11 cellular contexts compared by ENCODE assay signal in the genomic region with DNA sequence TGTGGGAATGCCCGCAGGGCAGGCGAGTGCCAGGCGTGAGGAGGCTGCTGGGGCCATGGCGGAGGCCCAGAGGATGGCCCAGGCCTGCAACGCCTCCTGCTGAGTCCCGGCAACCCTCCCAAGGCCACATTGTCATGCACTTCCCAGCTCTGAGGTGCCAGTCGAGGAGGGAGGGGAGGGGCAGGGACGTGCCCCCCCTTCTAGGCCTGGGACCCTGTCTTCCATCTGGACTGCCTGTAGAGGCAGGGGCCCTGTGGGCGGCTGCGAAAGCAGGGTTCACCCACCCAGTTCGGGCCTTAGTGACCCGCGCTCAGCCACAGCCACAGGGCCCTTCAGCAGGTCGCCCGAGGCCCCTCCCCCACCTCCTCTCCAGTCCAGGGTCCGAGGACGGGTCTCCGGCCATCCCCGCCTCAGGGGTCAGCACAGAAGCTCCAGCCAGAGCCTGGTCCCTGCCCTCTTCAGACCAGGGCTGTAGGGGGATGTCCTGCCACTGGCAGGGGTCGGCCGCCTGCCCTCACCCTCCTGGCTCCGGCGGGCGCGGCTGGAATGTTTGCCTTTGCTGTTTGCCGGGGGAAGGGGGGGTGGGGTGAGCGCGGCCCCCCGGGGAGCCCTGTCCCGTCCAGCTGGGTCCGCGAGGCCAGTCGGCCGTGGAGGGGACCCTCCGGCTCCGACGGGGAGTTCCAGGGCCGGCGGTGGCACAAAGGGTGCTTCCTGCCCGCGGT. TPM values are rescaled to one million over a fixed set of nuclear protein-coding genes. Genes with fewer than 3 reads are reported as not detected.
DNase-seq lines count a peak whose midpoint lies in the region; ATAC-seq, FAIRE-seq and TF ChIP-seq lines count a peak whose summit lies in the region.
"Had no signal": no experiment of that assay in that cellular context is flagged by ENCODE, and none has a peak within 500 bp of the region (broad histone marks: within the 10 kb centered on the region; RNA-seq: fewer than 3 reads in every experiment).

No MANE protein-coding gene starts in this region.

- H3K27me3 ChIP-seq in HUES64 (ENCODE audit: insufficient read depth, low read length), result peaks cover 12% of the 10 kb centered on the region
- H3K27me3 ChIP-seq in astrocyte (ENCODE audit: insufficient read depth, low read length), result no peaks in the 10 kb centered on the region
- no peaks in the 10 kb centered on the region for H3K27me3 ChIP-seq in thoracic aorta (replicated peaks; ENCODE audit: insufficient read depth)

- H3K79me2 ChIP-seq in astrocyte (ENCODE audit: insufficient read depth, low read length), result no peaks in the 10 kb centered on the region

- peak overlapping the region; percentile 37 for H3K4me3 ChIP-seq in HUES64 (ENCODE audit: low read length)
- no peak overlapping the region for H3K4me3 ChIP-seq in astrocyte (ENCODE audit: insufficient read depth, low read depth, low read length)
- peak overlapping the region; percentile 51 for H3K4me3 ChIP-seq in thoracic aorta

- H3K9ac ChIP-seq in HUES64 (ENCODE audit: low read depth, low read length) (peak overlapping the region; percentile 41; the same call in 1 of the 2 replicates), astrocyte (ENCODE audit: low read length) (no peak overlapping the region)

- 7% methylated on average over 41 of the region's 41 CpGs for WGBS in HUES64

- peak overlapping the region; percentile 89; the same call in 1 of the 2 replicates for H3K27ac ChIP-seq in HUES64 (ENCODE audit: low read depth, low read length)
- no peak overlapping the region for H3K27ac ChIP-seq in astrocyte (ENCODE audit: low read depth, low read length)
- H3K27ac ChIP-seq in thoracic aorta, result no peak overlapping the region

- H3K4me1 Mint-ChIP-seq in astrocyte (ENCODE audit: low read depth, unreplicated experiment), result no peaks in the 10 kb centered on the region

- TF ChIP-seq CTCF in astrocyte (IDR thresholded peaks at IDR 0.05; ENCODE audit: insufficient read depth, low read depth, low read length) (no peak), thoracic aorta (IDR thresholded peaks at IDR 0.05) (no peak)

- H3K27me3 Mint-ChIP-seq in astrocyte (ENCODE audit: low read depth, unreplicated experiment), result peaks cover 6% of the 10 kb centered on the region

- H3K9me3 Mint-ChIP-seq in astrocyte (ENCODE audit: unreplicated experiment), result no peaks in the 10 kb centered on the region
- H3K9me3 Mint-ChIP-seq: activated naive CD4-positive, alpha-beta T cell treated with anti-CD3 and anti-CD28 coated beads for 36 hours had no signal

- no peak overlapping the region for H2AFZ ChIP-seq in astrocyte (ENCODE audit: low read depth, low read length)

- H3K27ac Mint-ChIP-seq in astrocyte (ENCODE audit: unreplicated experiment), result no peak overlapping the region
- H3K27ac Mint-ChIP-seq: activated naive CD4-positive, alpha-beta T cell treated with anti-CD3 and anti-CD28 coated beads for 36 hours had no signal

- no peaks in the 10 kb centered on the region for H3K36me3 Mint-ChIP-seq in astrocyte (ENCODE audit: low read depth, unreplicated experiment)

- H3K9me3 ChIP-seq in HUES64 (ENCODE audit: insufficient read depth, low read depth, low read length) (no peaks in the 10 kb centered on the region), astrocyte (ENCODE audit: insufficient read depth, low read depth, low read length) (no peaks in the 10 kb centered on the region), thoracic aorta (no peaks in the 10 kb centered on the region)

- H3K4me2 ChIP-seq in astrocyte (ENCODE audit: low read length), result peak overlapping the region; percentile 30

- no peaks in the 10 kb centered on the region for H4K20me1 ChIP-seq in astrocyte (ENCODE audit: insufficient read depth, low read length)

- ATAC-seq in thoracic aorta (ENCODE audit: insufficient number of reproducible peaks, low FRiP score, low read depth) (no peak), GM18873 (IDR thresholded peaks at IDR 0.05; ENCODE audit: low FRiP score, unreplicated experiment) (no peak)

- no peak for FAIRE-seq in astrocyte (lab: Jason Lieb, UNC)

- peaks cover 21% of the 10 kb centered on the region for H3K4me1 ChIP-seq in HUES64 (ENCODE audit: insufficient read depth, low read length)
- no peaks in the 10 kb centered on the region for H3K4me1 ChIP-seq in astrocyte (ENCODE audit: insufficient read depth, low read length)
- peaks cover 3 to 11% of the 10 kb centered on the region in 2 donors for H3K4me1 ChIP-seq in thoracic aorta (ENCODE audit: control insufficient read depth in 1 of 2, low read depth in 2 of 2)

- H3K36me3 ChIP-seq in HUES64 (ENCODE audit: insufficient read depth, low read length) (no peaks in the 10 kb centered on the region), astrocyte (ENCODE audit: insufficient read depth, low read length) (no peaks in the 10 kb centered on the region), thoracic aorta (no peaks in the 10 kb centered on the region)

- no peak overlapping the region for H3K4me3 Mint-ChIP-seq in astrocyte (ENCODE audit: unreplicated experiment)
- H3K4me3 Mint-ChIP-seq: activated naive CD4-positive, alpha-beta T cell treated with anti-CD3 and anti-CD28 coated beads for 36 hours had no signal

- no peak for DNase-seq in astrocyte (ENCODE audit: low read depth)
- DNase-seq in iPS-NIHi11 (ENCODE audit: low spot score), result peak; percentile 61
- DNase-seq in thoracic aorta (ENCODE audit: low spot score), result no peak
- no peak for DNase-seq in A172 (ENCODE audit: low spot score)
- no peak for DNase-seq in EL
- DNase-seq: activated naive CD4-positive, alpha-beta T cell treated with anti-CD3 and anti-CD28 coated beads for 36 hours; effector CD4-positive, alpha-beta T cell; NCI-H2081 treated with DMSO at 0.1 percent for 48 hours; SHP77 had no signal

RNA-seq across cellular contexts. Expression of gene FGFR3, which starts 26.6 kb away (rescaled TPM):
- polyA plus RNA-seq in HUES64 (2013, experiment 1 of 2), result 20.2 TPM
- 20.2 TPM for polyA plus RNA-seq in HUES64 (2013, experiment 2 of 2)
- 3.6 and 3.9 TPM in 2 replicates for total RNA-seq in astrocyte
- 1 to 10 TPM in 1 of 2 donors, under 1 TPM in 1; 0.68 to 1.4 TPM for total RNA-seq in thoracic aorta
- total RNA-seq in A172 (2014; rRNA removed; shearing (Covaris generic)), result 12.4 and 19.8 TPM in 2 replicates

RNA-seq across cellular contexts. Expression of gene TACC3, which starts 45.2 kb away (rescaled TPM):
- 127 TPM for polyA plus RNA-seq in HUES64 (2013, experiment 1 of 2)
- 124 TPM for polyA plus RNA-seq in HUES64 (2013, experiment 2 of 2)
- total RNA-seq in astrocyte, result 10.2 and 15.0 TPM in 2 replicates
- total RNA-seq in thoracic aorta, result 10 to 100 TPM in 1 of 2 donors, 1 to 10 TPM in 1; 6.2 to 24.5 TPM
- 39.6 and 55.0 TPM in 2 replicates for total RNA-seq in A172 (2014; rRNA removed; shearing (Covaris generic))

RNA-seq across cellular contexts. Expression of gene TMEM129, which starts 45.4 kb away (rescaled TPM):
- polyA plus RNA-seq in HUES64 (2013, experiment 1 of 2), result 19.0 TPM
- polyA plus RNA-seq in HUES64 (2013, experiment 2 of 2), result 22.5 TPM
- total RNA-seq in astrocyte (26.8 and 29.3 TPM in 2 replicates), thoracic aorta (100 to 1,000 TPM in 1 of 2 donors, 10 to 100 TPM in 1; 58.1 to 104 TPM)
- 43.7 and 47.6 TPM in 2 replicates for total RNA-seq in A172 (2014; rRNA removed; shearing (Covaris generic))

RNA-seq across cellular contexts. Expression of gene SLBP, which starts 54.4 kb away (rescaled TPM):
- 52.1 TPM for polyA plus RNA-seq in HUES64 (2013, experiment 1 of 2)
- polyA plus RNA-seq in HUES64 (2013, experiment 2 of 2), result 51.7 TPM
- total RNA-seq in astrocyte, result 44.5 and 45.1 TPM in 2 replicates
- total RNA-seq in thoracic aorta, result 10 to 100 TPM; 29.8 to 30.5 TPM
- total RNA-seq in A172 (2014; rRNA removed; shearing (Covaris generic)), result 163 and 168 TPM in 2 replicates
